Comparison of ENCODE assay signal across 8 cellular contexts in the genomic region with DNA sequence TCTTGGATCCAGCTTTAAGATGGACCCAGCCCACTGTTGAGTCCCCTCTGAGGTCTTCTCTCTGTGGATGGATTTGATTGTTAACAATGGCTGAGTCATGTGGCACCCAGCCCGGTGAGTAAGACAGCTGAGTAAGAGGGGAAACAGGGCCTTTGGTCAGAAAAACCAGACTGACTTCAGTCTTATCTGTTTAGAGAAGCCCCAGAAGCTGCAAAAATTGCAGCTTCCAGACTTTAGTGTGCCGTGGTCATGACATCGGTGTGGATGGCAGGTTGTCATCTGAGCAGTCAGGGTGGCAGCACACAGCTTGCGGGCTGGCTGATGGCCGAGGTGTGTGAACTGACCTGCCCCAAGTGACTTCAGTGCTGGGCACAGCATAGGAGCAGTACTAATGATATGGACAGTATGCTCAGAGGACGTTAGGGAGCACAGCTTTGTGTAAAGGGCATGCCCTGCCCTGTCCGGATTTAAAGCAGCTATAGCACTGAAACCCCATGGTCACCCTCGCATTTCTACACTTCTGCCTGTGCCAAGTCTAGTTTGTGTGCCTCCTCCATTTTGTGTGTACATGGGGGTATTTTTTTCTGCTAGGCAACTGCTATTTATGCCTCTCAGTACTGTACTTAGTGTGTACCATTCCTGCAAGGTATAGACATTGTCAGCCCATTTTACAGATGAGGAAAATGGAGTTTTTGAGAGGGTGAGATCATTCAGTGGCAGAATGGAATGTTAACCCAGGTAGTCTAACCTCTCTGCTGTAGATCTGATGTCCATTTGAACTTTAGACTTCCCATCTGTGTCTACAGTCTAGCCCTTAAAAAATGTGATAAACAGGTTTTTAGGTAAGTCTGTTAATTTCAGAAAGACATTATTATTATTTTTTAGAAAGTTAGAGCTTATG. TPM values are rescaled to one million over a fixed set of nuclear protein-coding genes. Genes with fewer than 3 reads are reported as not detected.
DNase-seq lines count a peak whose midpoint lies in the region; ATAC-seq, FAIRE-seq and TF ChIP-seq lines count a peak whose summit lies in the region.

No MANE protein-coding gene starts in this region.

- DNase-seq in activated CD8-positive, alpha-beta T cell treated with anti-CD3 and anti-CD28 coated beads for 36 hours = peak; percentile 76
- no peak for DNase-seq in activated CD8-positive, alpha-beta T cell treated with anti-CD3 and anti-CD28 coated beads, Interleukin-2, amount 10 ng/mL, durations not matched to agents 7 days and 5 days
- DNase-seq in T-helper 17 cell (no peak), endothelial cell of umbilical vein (ENCODE audit: low read depth, low spot score) (peak; percentile 98), NCI-H510A treated with DMSO at 0.1 percent for 48 hours (lab: John Stamatoyannopoulos, UW) (no peak)

- H3K36me3 Mint-ChIP-seq in activated CD8-positive, alpha-beta T cell treated with anti-CD3 and anti-CD28 coated beads for 36 hours (ENCODE audit: low read depth) = no peaks in the 10 kb centered on the region
- no peaks in the 10 kb centered on the region for H3K36me3 Mint-ChIP-seq in activated CD8-positive, alpha-beta T cell treated with anti-CD3 and anti-CD28 coated beads, Interleukin-2, amount 10 ng/mL, durations not matched to agents 7 days and 5 days (ENCODE audit: low read depth)
- no peaks in the 10 kb centered on the region for H3K36me3 Mint-ChIP-seq in T-helper 17 cell (ENCODE audit: low read depth)

- POLR2A ChIA-PET in activated CD8-positive, alpha-beta T cell treated with anti-CD3 and anti-CD28 coated beads for 36 hours (lab: Charles Lee) = interaction anchor here (0.8 kb wide), 1 partner anchor 11 kb away, joined by 4 read pairs; no protein-coding TSS in a partner anchor
- POLR2A ChIA-PET in activated CD8-positive, alpha-beta T cell treated with anti-CD3 and anti-CD28 coated beads, Interleukin-2, amount 10 ng/mL, durations not matched to agents 7 days and 5 days (lab: Charles Lee) = interaction anchor here (0.6 to 1.3 kb wide), 2 partner anchors 10 to 381 kb away, joined by 3 to 7 read pairs; no protein-coding TSS in a partner anchor
- POLR2A ChIA-PET in endothelial cell of umbilical vein (lab: Charles Lee) = interaction anchor here (0.6 to 1.7 kb wide), 4 partner anchors 11 to 39 kb away, joined by 3 to 7 read pairs (median 4); no protein-coding TSS in a partner anchor

- H3K4me1 Mint-ChIP-seq in activated CD8-positive, alpha-beta T cell treated with anti-CD3 and anti-CD28 coated beads for 36 hours (ENCODE audit: low read depth) = peaks cover 28% of the 10 kb centered on the region
- H3K4me1 Mint-ChIP-seq in activated CD8-positive, alpha-beta T cell treated with anti-CD3 and anti-CD28 coated beads, Interleukin-2, amount 10 ng/mL, durations not matched to agents 7 days and 5 days (ENCODE audit: low read depth) = no peaks in the 10 kb centered on the region
- H3K4me1 Mint-ChIP-seq in T-helper 17 cell = peaks cover 9% of the 10 kb centered on the region

- peak; percentile 88 for FAIRE-seq in endothelial cell of umbilical vein (lab: Jason Lieb, UNC)

- H3K9ac ChIP-seq in endothelial cell of umbilical vein (replicated peaks; ENCODE audit: extremely low read depth, insufficient read depth, low read length) (peak overlapping the region; percentile 69), muscle layer of colon (ENCODE audit: low read length) (peak overlapping the region; percentile 6), subcutaneous abdominal adipose tissue (ENCODE audit: low read length in 5 of 5) (peak overlapping the region in 1 of 5 donors; percentile 69)

- H3K4me3 ChIP-seq in endothelial cell of umbilical vein (replicated peaks in 1 of 3; ENCODE audit: insufficient read depth in 1 of 3, low read depth in 1 of 3, low read length in 3 of 3) = peak overlapping the region in 1 of 3 experiments; percentile 2
- no peak overlapping the region for H3K4me3 ChIP-seq in muscle layer of colon (ENCODE audit: low read depth in 1 of 2, low read length in 2 of 2)
- no peak overlapping the region for H3K4me3 ChIP-seq in subcutaneous abdominal adipose tissue (ENCODE audit: low read depth in 1 of 5, low read length in 5 of 5)

- H3K9me1 ChIP-seq in endothelial cell of umbilical vein (replicated peaks; ENCODE audit: control insufficient read depth, extremely low read depth, insufficient read depth, low read length) = no peaks in the 10 kb centered on the region

- H3K36me3 ChIP-seq in endothelial cell of umbilical vein (ENCODE audit: control insufficient read depth in 2 of 2, extremely low read depth in 1 of 2, insufficient read depth in 2 of 2, low read length in 2 of 2) (peaks cover 6 to 7% of the 10 kb centered on the region in 2 experiments), muscle layer of colon (ENCODE audit: insufficient read depth, low read length) (no peaks in the 10 kb centered on the region), subcutaneous abdominal adipose tissue (ENCODE audit: control insufficient read depth in 5 of 5, insufficient read depth in 5 of 5, low read length in 5 of 5) (no peaks in the 10 kb centered on the region)

- H3K9me3 ChIP-seq in T-helper 17 cell (ENCODE audit: control insufficient read depth, low read length, poor library complexity, severe bottlenecking) = no peaks in the 10 kb centered on the region
- H3K9me3 ChIP-seq in endothelial cell of umbilical vein (replicated peaks; ENCODE audit: control insufficient read depth, insufficient read depth, low read length) = no peaks in the 10 kb centered on the region
- H3K9me3 ChIP-seq in muscle layer of colon (ENCODE audit: low read length) = no peaks in the 10 kb centered on the region
- no peaks in the 10 kb centered on the region for H3K9me3 ChIP-seq in subcutaneous abdominal adipose tissue (ENCODE audit: control insufficient read depth in 5 of 5, low read length in 5 of 5)

- H3K27ac Mint-ChIP-seq in activated CD8-positive, alpha-beta T cell treated with anti-CD3 and anti-CD28 coated beads for 36 hours = peak overlapping the region; percentile 25
- no peak overlapping the region for H3K27ac Mint-ChIP-seq in activated CD8-positive, alpha-beta T cell treated with anti-CD3 and anti-CD28 coated beads, Interleukin-2, amount 10 ng/mL, durations not matched to agents 7 days and 5 days
- peak overlapping the region; percentile 29 for H3K27ac Mint-ChIP-seq in T-helper 17 cell

- BruUV-seq in endothelial cell of umbilical vein (replicated peaks; lab: Mats Ljungman, UMichigan) = TSS peak; percentile 32

- intact Hi-C loops in activated CD8-positive, alpha-beta T cell treated with anti-CD3 and anti-CD28 coated beads for 36 hours (cut with micrococcal nuclease) = no loop called here
- intact Hi-C loops in endothelial cell of umbilical vein (cut with micrococcal nuclease) = no loop called here

- CTCF ChIA-PET in activated CD8-positive, alpha-beta T cell treated with anti-CD3 and anti-CD28 coated beads for 36 hours (lab: Charles Lee) = interaction anchor here (0.9 to 1.7 kb wide), 4 partner anchors 9 to 115 kb away, joined by 3 to 5 read pairs (median 3); no protein-coding TSS in a partner anchor
- CTCF ChIA-PET in activated CD8-positive, alpha-beta T cell treated with anti-CD3 and anti-CD28 coated beads, Interleukin-2, amount 10 ng/mL, durations not matched to agents 7 days and 5 days (lab: Charles Lee) = interaction anchor here (0.6 to 1.2 kb wide), 2 partner anchors 20 to 114 kb away, joined by 3 read pairs; no protein-coding TSS in a partner anchor
- CTCF ChIA-PET in endothelial cell of umbilical vein (lab: Charles Lee) = interaction anchor here (0.8 to 1.7 kb wide), 6 partner anchors 28 to 656 kb away, joined by 3 to 5 read pairs (median 4); partner anchors contain the start of gene FLNB

- no peak overlapping the region for H2AFZ ChIP-seq in endothelial cell of umbilical vein (ENCODE audit: low read depth, low read length)

- no peak for TF ChIP-seq CTCF in activated CD8-positive, alpha-beta T cell treated with anti-CD3 and anti-CD28 coated beads for 36 hours (IDR thresholded peaks at IDR 0.05)
- no peak for TF ChIP-seq CTCF in endothelial cell of umbilical vein (IDR thresholded peaks at IDR 0.05; ENCODE audit: extremely low read depth in 1 of 2, insufficient read depth in 1 of 2, low read depth in 1 of 2, low read length in 2 of 2)

- H3K9me3 Mint-ChIP-seq in activated CD8-positive, alpha-beta T cell treated with anti-CD3 and anti-CD28 coated beads for 36 hours = no peaks in the 10 kb centered on the region
- H3K9me3 Mint-ChIP-seq in activated CD8-positive, alpha-beta T cell treated with anti-CD3 and anti-CD28 coated beads, Interleukin-2, amount 10 ng/mL, durations not matched to agents 7 days and 5 days (ENCODE audit: insufficient read depth) = peaks cover 4% of the 10 kb centered on the region

- no peaks in the 10 kb centered on the region for H4K20me1 ChIP-seq in endothelial cell of umbilical vein (replicated peaks; ENCODE audit: control insufficient read depth, extremely low read depth, insufficient read depth, low read length)

- peak overlapping the region; percentile 53 for H3K4me2 ChIP-seq in endothelial cell of umbilical vein (ENCODE audit: insufficient read depth, low read length)

- H3K27me3 Mint-ChIP-seq in activated CD8-positive, alpha-beta T cell treated with anti-CD3 and anti-CD28 coated beads for 36 hours = no peaks in the 10 kb centered on the region
- no peaks in the 10 kb centered on the region for H3K27me3 Mint-ChIP-seq in activated CD8-positive, alpha-beta T cell treated with anti-CD3 and anti-CD28 coated beads, Interleukin-2, amount 10 ng/mL, durations not matched to agents 7 days and 5 days (ENCODE audit: low read depth)
- H3K27me3 Mint-ChIP-seq in T-helper 17 cell = no peaks in the 10 kb centered on the region

- peak; percentile 93 for ATAC-seq in activated CD8-positive, alpha-beta T cell treated with anti-CD3 and anti-CD28 coated beads for 36 hours
- no peak for ATAC-seq in activated CD8-positive, alpha-beta T cell treated with anti-CD3 and anti-CD28 coated beads, Interleukin-2, amount 10 ng/mL, durations not matched to agents 7 days and 5 days
- ATAC-seq in T-helper 17 cell (no peak), GM21360 (IDR thresholded peaks at IDR 0.05; ENCODE audit: unreplicated experiment) (no peak)

- H3K4me1 ChIP-seq in endothelial cell of umbilical vein (ENCODE audit: control insufficient read depth, extremely low read depth, insufficient read depth, low read length) (peaks cover 72% of the 10 kb centered on the region), muscle layer of colon (ENCODE audit: insufficient read depth, low read length) (peaks cover 56% of the 10 kb centered on the region), subcutaneous abdominal adipose tissue (ENCODE audit: control insufficient read depth in 5 of 5, insufficient read depth in 5 of 5, low read length in 5 of 5) (peaks cover 4 to 55% (median 36%) of the 10 kb centered on the region in 5 donors)

- H3K27me3 ChIP-seq in endothelial cell of umbilical vein (ENCODE audit: control insufficient read depth in 2 of 2, insufficient read depth in 2 of 2, low read length in 2 of 2) (no peaks in the 10 kb centered on the region), muscle layer of colon (ENCODE audit: control insufficient read depth in 1 of 2, insufficient read depth in 2 of 2, low read length in 2 of 2) (no peaks in the 10 kb centered on the region), subcutaneous abdominal adipose tissue (ENCODE audit: control insufficient read depth in 5 of 5, insufficient read depth in 4 of 5, low read length in 5 of 5) (no peaks in the 10 kb centered on the region)

- TF ChIP-seq POLR2A in endothelial cell of umbilical vein (IDR thresholded peaks at IDR 0.05; ENCODE audit: low read depth, low read length) = no peak

- peaks cover 94% of the 10 kb centered on the region for H3K79me2 ChIP-seq in endothelial cell of umbilical vein (ENCODE audit: control insufficient read depth, insufficient read depth, low read length)

- H3K27ac ChIP-seq in endothelial cell of umbilical vein (ENCODE audit: insufficient read depth, low read depth, low read length) (peak overlapping the region; percentile 98), muscle layer of colon (ENCODE audit: low read depth, low read length) (peak overlapping the region; percentile 69), subcutaneous abdominal adipose tissue (ENCODE audit: low read depth, low read length) (peak overlapping the region; percentile 71)

- dilution Hi-C loops in endothelial cell of umbilical vein (cut with MboI; ENCODE audit: extremely low pct_ligation_motif_present, low sequenced_read_pairs) = no loop called here

- H3K4me3 Mint-ChIP-seq in activated CD8-positive, alpha-beta T cell treated with anti-CD3 and anti-CD28 coated beads for 36 hours = no peak overlapping the region
- no peak overlapping the region for H3K4me3 Mint-ChIP-seq in activated CD8-positive, alpha-beta T cell treated with anti-CD3 and anti-CD28 coated beads, Interleukin-2, amount 10 ng/mL, durations not matched to agents 7 days and 5 days
- H3K4me3 Mint-ChIP-seq in T-helper 17 cell = no peak overlapping the region

RNA-seq across cellular contexts. Expression of gene FLNB, which starts 44.4 kb away (rescaled TPM):
- 10 to 100 TPM; 26.3 to 28.4 TPM for total RNA-seq in activated CD8-positive, alpha-beta T cell treated with anti-CD3 and anti-CD28 coated beads for 36 hours
- 10 to 100 TPM; 14.1 to 15.9 TPM for total RNA-seq in activated CD8-positive, alpha-beta T cell treated with anti-CD3 and anti-CD28 coated beads, Interleukin-2, amount 10 ng/mL, durations not matched to agents 7 days and 5 days
- 10 to 100 TPM; 41.1 to 42.5 TPM for total RNA-seq in T-helper 17 cell
- 595 and 670 TPM in 2 replicates for total RNA-seq in endothelial cell of umbilical vein
- polyA plus RNA-seq in endothelial cell of umbilical vein = 479 and 516 TPM in 2 replicates
- 267 and 270 TPM in 2 replicates for polyA plus RNA-seq in endothelial cell of umbilical vein (2011; cell fraction: cytosol; rRNA removed)
- polyA plus RNA-seq in endothelial cell of umbilical vein (2011; cell fraction: nucleus; rRNA removed) = 3,546 and 4,297 TPM in 2 replicates
- 427 and 466 TPM in 2 replicates for polyA plus RNA-seq in endothelial cell of umbilical vein (2012)
- 1,506 and 1,741 TPM in 2 replicates for polyA minus RNA-seq in endothelial cell of umbilical vein
- polyA minus RNA-seq in endothelial cell of umbilical vein (2011; cell fraction: cytosol; rRNA and poly(A)+ RNA removed) = 139 TPM
- 3,042 and 3,714 TPM in 2 replicates for polyA minus RNA-seq in endothelial cell of umbilical vein (2011; cell fraction: nucleus; rRNA and poly(A)+ RNA removed)

Comparison
In these comparisons a context has a peak if more than half of its experiments do, and no peak if none do; other contexts are left out.
1. DNase-seq: peak in activated CD8-positive, alpha-beta T cell treated with anti-CD3 and anti-CD28 coated beads for 36 hours (single experiment) and endothelial cell of umbilical vein (single experiment); none in activated CD8-positive, alpha-beta T cell treated with anti-CD3 and anti-CD28 coated beads, Interleukin-2, amount 10 ng/mL, durations not matched to agents 7 days and 5 days (single experiment), T-helper 17 cell (0 of 3) and NCI-H510A treated with DMSO at 0.1 percent for 48 hours (single experiment).
2. RNA of gene FLNB, which starts 44.4 kb away (total RNA-seq): 595 to 670 TPM in endothelial cell of umbilical vein; 41.1 to 42.5 TPM in T-helper 17 cell, 26.3 to 28.4 TPM in activated CD8-positive, alpha-beta T cell treated with anti-CD3 and anti-CD28 coated beads for 36 hours and 14.1 to 15.9 TPM in activated CD8-positive, alpha-beta T cell treated with anti-CD3 and anti-CD28 coated beads, Interleukin-2, amount 10 ng/mL, durations not matched to agents 7 days and 5 days; every median in the first group is over 10 times any median in the second.
3. Peak in every context shown above with its lines, with median percentiles within 50 percentile points of each other: H3K27ac ChIP-seq.